ENCODE assay signal across 9 cellular contexts in genomic region chr19:3142292-3142670, GRCh38. TPM values are rescaled to one million over a fixed set of nuclear protein-coding genes. Genes with fewer than 3 reads are reported as not detected.
DNase-seq lines count a peak whose midpoint lies in the region; FAIRE-seq and TF ChIP-seq lines count a peak whose summit lies in the region.
"Had no signal": no experiment of that assay in that cellular context is flagged by ENCODE, and none has a peak within 500 bp of the region (broad histone marks: within the 10 kb centered on the region; RNA-seq: fewer than 3 reads in every experiment).

No MANE protein-coding gene starts in this region.

- H3K36me3 Mint-ChIP-seq in astrocyte (ENCODE audit: low read depth, unreplicated experiment): no peaks in the 10 kb centered on the region
- H3K36me3 Mint-ChIP-seq in Calu3 (ENCODE audit: insufficient read depth, unreplicated experiment): no peaks in the 10 kb centered on the region

- no peaks in the 10 kb centered on the region for H4K20me1 ChIP-seq in astrocyte (ENCODE audit: insufficient read depth, low read length)

- CTCF ChIA-PET in Calu3 (lab: Charles Lee): interaction anchor here (1.0 kb wide), 1 partner anchor 63 kb away, joined by 4 read pairs; no protein-coding TSS in a partner anchor

- H3K9me3 Mint-ChIP-seq in astrocyte (ENCODE audit: unreplicated experiment) (no peaks in the 10 kb centered on the region), Calu3 (ENCODE audit: low read depth, unreplicated experiment) (no peaks in the 10 kb centered on the region)

- DNase-seq in AG10803 (ENCODE audit: low read depth): peak; percentile 90
- DNase-seq in NCI-H460 (ENCODE audit: extremely low read depth, low read depth): peak; percentile 30
- peak; percentile 67 for DNase-seq in astrocyte (ENCODE audit: low read depth)
- peak; percentile 83 for DNase-seq in myocyte (ENCODE audit: low read depth)
- no peak for DNase-seq in NCI-H1417 treated with DMSO at 0.1 percent for 48 hours (lab: John Stamatoyannopoulos, UW)
- DNase-seq in Calu3: no peak
- DNase-seq in D721Med (ENCODE audit: insufficient read length, low spot score): no peak
- DNase-seq in dedifferentiated amniotic fluid mesenchymal stem cell (ENCODE audit: extremely low spot score): no peak

- H3K4me1 Mint-ChIP-seq in astrocyte (ENCODE audit: low read depth, unreplicated experiment) (no peaks in the 10 kb centered on the region), Calu3 (ENCODE audit: low read depth, unreplicated experiment) (peaks cover 10% of the 10 kb centered on the region)

- TF ChIP-seq CTCF in AG10803 (conservative IDR thresholded peaks at IDR 0.05; ENCODE audit: low read length) (no peak), astrocyte (IDR thresholded peaks at IDR 0.05; ENCODE audit: insufficient read depth, low read depth, low read length) (no peak), Calu3 (IDR thresholded peaks at IDR 0.05; ENCODE audit: unreplicated experiment) (no peak), D721Med (IDR thresholded peaks at IDR 0.05; ENCODE audit: insufficient read depth, missing control alignments) (no peak)

- H3K27me3 Mint-ChIP-seq in astrocyte (ENCODE audit: low read depth, unreplicated experiment) (peaks cover 2% of the 10 kb centered on the region), Calu3 (ENCODE audit: unreplicated experiment) (no peaks in the 10 kb centered on the region)

- H3K79me2 ChIP-seq in astrocyte (ENCODE audit: insufficient read depth, low read length): no peaks in the 10 kb centered on the region

- H3K4me1 ChIP-seq in astrocyte (ENCODE audit: insufficient read depth, low read length): peaks cover 11% of the 10 kb centered on the region
- H3K4me1 ChIP-seq: tibial artery had no signal

- H3K4me3 ChIP-seq in AG10803 (ENCODE audit: low read length): no peak overlapping the region
- H3K4me3 ChIP-seq in astrocyte (ENCODE audit: insufficient read depth, low read depth, low read length): no peak overlapping the region
- H3K4me3 ChIP-seq: tibial artery had no signal

- H3K27ac ChIP-seq in astrocyte (ENCODE audit: low read depth, low read length): peak overlapping the region; percentile 80
- H3K27ac ChIP-seq: tibial artery had no signal

- H2AFZ ChIP-seq in astrocyte (ENCODE audit: low read depth, low read length): peak overlapping the region; percentile 74

- H3K4me2 ChIP-seq in astrocyte (ENCODE audit: low read length): peak overlapping the region; percentile 57

- no peaks in the 10 kb centered on the region for H3K27me3 ChIP-seq in astrocyte (ENCODE audit: insufficient read depth, low read length)

- intact Hi-C loops in Calu3 (cut with micrococcal nuclease; ENCODE audit: unreplicated experiment): no loop called here

- H3K36me3 ChIP-seq in astrocyte (ENCODE audit: insufficient read depth, low read length): no peaks in the 10 kb centered on the region
- H3K36me3 ChIP-seq: tibial artery had no signal

- peak overlapping the region; percentile 71 for H3K9ac ChIP-seq in astrocyte (ENCODE audit: low read length)

- no TSS peak for BruUV-seq in Calu3 (replicated peaks; lab: Mats Ljungman, UMichigan)

- H3K27ac Mint-ChIP-seq in astrocyte (ENCODE audit: unreplicated experiment): peak overlapping the region; percentile 18
- H3K27ac Mint-ChIP-seq in Calu3 (ENCODE audit: unreplicated experiment): no peak overlapping the region

- H3K4me3 Mint-ChIP-seq in astrocyte (ENCODE audit: unreplicated experiment) (no peak overlapping the region), Calu3 (ENCODE audit: low read depth, unreplicated experiment) (no peak overlapping the region)

- FAIRE-seq in astrocyte (lab: Jason Lieb, UNC): no peak
- FAIRE-seq in D721Med (lab: Jason Lieb, UNC): no peak

- H3K9me3 ChIP-seq in astrocyte (ENCODE audit: insufficient read depth, low read depth, low read length): no peaks in the 10 kb centered on the region

RNA-seq across cellular contexts. Expression of gene GNA15, which starts 6.4 kb away (rescaled TPM):
- total RNA-seq in NCI-H460 (2014; rRNA removed; shearing (Covaris generic)): 0.78 and 0.87 TPM in 2 replicates
- 0.47 and 0.57 TPM in 2 replicates for polyA plus RNA-seq in NCI-H460 (2014; cell fraction: nucleus; rRNA removed)
- total RNA-seq in astrocyte (not detected in 2 replicates), myocyte (0.05 and 0.47 TPM in 2 replicates), Calu3 (2022) (5.9 and 6.5 TPM in 2 replicates)
- polyA plus RNA-seq in myocyte (2012): not detected

RNA-seq across cellular contexts. Expression of gene S1PR4, which starts 36.3 kb away (rescaled TPM):
- 0.07 and 0.75 TPM in 2 replicates for total RNA-seq in NCI-H460 (2014; rRNA removed; shearing (Covaris generic))
- 0.95 and 1.8 TPM in 2 replicates for polyA plus RNA-seq in NCI-H460 (2014; cell fraction: nucleus; rRNA removed)
- total RNA-seq in astrocyte (not detected in 2 replicates), myocyte (0.29 TPM in 1 of 2 replicates, not detected in the other), Calu3 (2022) (0.37 TPM in 1 of 2 replicates, not detected in the other)
- polyA plus RNA-seq in myocyte (2012): 0.06 TPM

RNA-seq across cellular contexts. Expression of gene NCLN, which starts 43.4 kb away (rescaled TPM):
- 31.4 and 34.4 TPM in 2 replicates for total RNA-seq in NCI-H460 (2014; rRNA removed; shearing (Covaris generic))
- 103 and 113 TPM in 2 replicates for polyA plus RNA-seq in NCI-H460 (2014; cell fraction: nucleus; rRNA removed)
- 95.8 and 97.3 TPM in 2 replicates for total RNA-seq in astrocyte
- 58.1 and 61.5 TPM in 2 replicates for total RNA-seq in myocyte
- 68.8 TPM for polyA plus RNA-seq in myocyte (2012)
- total RNA-seq in Calu3 (2022): 79.6 and 80.7 TPM in 2 replicates

RNA-seq across cellular contexts. Expression of gene GNA11, which starts 48.1 kb away (rescaled TPM):
- 26.9 and 28.7 TPM in 2 replicates for total RNA-seq in NCI-H460 (2014; rRNA removed; shearing (Covaris generic))
- polyA plus RNA-seq in NCI-H460 (2014; cell fraction: nucleus; rRNA removed): 34.4 and 36.7 TPM in 2 replicates
- total RNA-seq in astrocyte (39.9 and 41.0 TPM in 2 replicates), myocyte (52.1 and 54.6 TPM in 2 replicates), Calu3 (2022) (37.7 and 41.4 TPM in 2 replicates)
- polyA plus RNA-seq in myocyte (2012): 68.1 TPM

Comparison
In these comparisons a context has a peak if more than half of its experiments do, and no peak if none do; other contexts are left out.
1. DNase-seq: peak in AG10803 (single experiment), NCI-H460 (single experiment), astrocyte (single experiment) and myocyte (single experiment); none in NCI-H1417 treated with DMSO at 0.1 percent for 48 hours (single experiment), Calu3 (single experiment), D721Med (single experiment) and dedifferentiated amniotic fluid mesenchymal stem cell (single experiment).